ENCODE assay signal across 27 cellular contexts in genomic region chr12:8127138-8127537, GRCh38. TPM values are rescaled to one million over a fixed set of nuclear protein-coding genes. Genes with fewer than 3 reads are reported as not detected.
A peak's percentile ranks its signal among the peaks of the same experiment; 100 is the strongest.
DNase-seq lines count a peak whose midpoint lies in the region; ATAC-seq and TF ChIP-seq lines count a peak whose summit lies in the region.
"Had no signal": no experiment of that assay in that cellular context is flagged by ENCODE, and none has a peak within 500 bp of the region (broad histone marks: within the 10 kb centered on the region; RNA-seq: fewer than 3 reads in every experiment).

No MANE protein-coding gene starts in this region.

- no peaks in the 10 kb centered on the region for H3K9me3 ChIP-seq in spleen
- no peaks in the 10 kb centered on the region for H3K9me3 ChIP-seq in endodermal cell (ENCODE audit: control insufficient read depth, low read length)
- H3K9me3 ChIP-seq: psoas muscle, SK-N-SH had no signal

- H3K27me3 Mint-ChIP-seq in activated naive CD4-positive, alpha-beta T cell treated with anti-CD3 and anti-CD28 coated beads for 36 hours (ENCODE audit: low read depth), result no peaks in the 10 kb centered on the region
- no peaks in the 10 kb centered on the region for H3K27me3 Mint-ChIP-seq in activated naive CD8-positive, alpha-beta T cell treated with anti-CD3 and anti-CD28 coated beads, Interleukin-2, amount 50 U/mL, for 24 hours
- H3K27me3 Mint-ChIP-seq in endodermal cell (ENCODE audit: insufficient read depth), result no peaks in the 10 kb centered on the region
- H3K27me3 Mint-ChIP-seq: CD8-positive, alpha-beta memory T cell; memory B cell had no signal

- H3K27ac ChIP-seq in spleen (peak overlapping the region in 6 of 8 donors; percentile 11 to 77 (median 50)), endodermal cell (ENCODE audit: low read depth, low read length) (no peak overlapping the region), foreskin keratinocyte (no peak overlapping the region)
- H3K27ac ChIP-seq: brain microvascular endothelial cell, coronary artery, psoas muscle had no signal

- H3K4me3 Mint-ChIP-seq in activated naive CD4-positive, alpha-beta T cell treated with anti-CD3 and anti-CD28 coated beads for 36 hours, result no peak overlapping the region
- H3K4me3 Mint-ChIP-seq in activated naive CD8-positive, alpha-beta T cell treated with anti-CD3 and anti-CD28 coated beads, Interleukin-2, amount 50 U/mL, for 24 hours, result no peak overlapping the region
- H3K4me3 Mint-ChIP-seq in endodermal cell, result no peak overlapping the region
- H3K4me3 Mint-ChIP-seq: CD8-positive, alpha-beta memory T cell; memory B cell; nephron progenitor cell had no signal

- H3K9me3 Mint-ChIP-seq in activated naive CD4-positive, alpha-beta T cell treated with anti-CD3 and anti-CD28 coated beads for 36 hours, result no peaks in the 10 kb centered on the region
- H3K9me3 Mint-ChIP-seq in activated naive CD8-positive, alpha-beta T cell treated with anti-CD3 and anti-CD28 coated beads, Interleukin-2, amount 50 U/mL, for 24 hours, result no peaks in the 10 kb centered on the region
- H3K9me3 Mint-ChIP-seq in endodermal cell, result no peaks in the 10 kb centered on the region
- H3K9me3 Mint-ChIP-seq: CD8-positive, alpha-beta memory T cell; memory B cell; nephron progenitor cell had no signal

- CTCF ChIA-PET in activated naive CD4-positive, alpha-beta T cell treated with anti-CD3 and anti-CD28 coated beads for 36 hours (lab: Charles Lee), result interaction anchor here (1.1 to 1.8 kb wide), 3 partner anchors 10 to 104 kb away, joined by 3 to 5 read pairs (median 3); no protein-coding TSS in a partner anchor

- H3K4me3 ChIP-seq in spleen (no peak overlapping the region), endodermal cell (ENCODE audit: low read length) (no peak overlapping the region)
- H3K4me3 ChIP-seq: coronary artery, psoas muscle had no signal

- H3K9ac ChIP-seq in endodermal cell (ENCODE audit: extremely low read depth, low read length, poor library complexity, severe bottlenecking), result no peak overlapping the region
- H3K9ac ChIP-seq: SK-N-SH had no signal

- 36 to 67% (median 56%) methylated on average over 4 of the region's 4 CpGs for WGBS in spleen, 5 donors
- WGBS in endodermal cell (ENCODE audit: insufficient coverage in 1 of 2, insufficient read length in 1 of 2), 2 experiments, result 92 to 94% methylated on average over 4 of the region's 4 CpGs

- no peak overlapping the region for H3K27ac Mint-ChIP-seq in activated naive CD4-positive, alpha-beta T cell treated with anti-CD3 and anti-CD28 coated beads for 36 hours
- no peak overlapping the region for H3K27ac Mint-ChIP-seq in activated naive CD8-positive, alpha-beta T cell treated with anti-CD3 and anti-CD28 coated beads, Interleukin-2, amount 50 U/mL, for 24 hours
- no peak overlapping the region for H3K27ac Mint-ChIP-seq in endodermal cell
- H3K27ac Mint-ChIP-seq: memory B cell, nephron progenitor cell had no signal

- no peak for TF ChIP-seq POLR2A in spleen (IDR thresholded peaks at IDR 0.05)

- peak; percentile 32 for DNase-seq in activated naive CD4-positive, alpha-beta T cell treated with anti-CD3 and anti-CD28 coated beads for 36 hours
- DNase-seq in activated naive CD4-positive, alpha-beta T cell (lab: John Stamatoyannopoulos, UW), result no peak
- DNase-seq in NOMO-1 (lab: John Stamatoyannopoulos, UW; ENCODE audit: unreplicated experiment in 2 of 2) (peak; percentile 69 to 89), spleen (no peak), endodermal cell (no peak), foreskin keratinocyte (no peak)
- no peak for DNase-seq in activated naive CD8-positive, alpha-beta T cell treated with anti-CD3 and anti-CD28 coated beads, Interleukin-2, amount 50 U/mL, for 24 hours
- DNase-seq: activated CD4-positive, alpha-beta T cell treated with anti-CD3 and anti-CD28 coated beads, Interleukin-2, amount 50 U/mL, for 1 hour; brain microvascular endothelial cell; DMS79 treated with DMSO at 0.1 percent for 48 hours; hippocampal formation; NCI-H146; NCI-H226; nephron progenitor cell; psoas muscle; SK-N-SH; stimulated activated CD4-positive, alpha-beta T cell treated with anti-CD3 and anti-CD28 coated beads, Interleukin-4, amount 100 ng/mL, for 1 hour had no signal

- H3K27me3 ChIP-seq in spleen (replicated peaks in 1 of 7), result no peaks in the 10 kb centered on the region
- no peaks in the 10 kb centered on the region for H3K27me3 ChIP-seq in endodermal cell (ENCODE audit: control insufficient read depth, insufficient read depth, low read length, poor library complexity, severe bottlenecking)
- H3K27me3 ChIP-seq in foreskin keratinocyte, result no peaks in the 10 kb centered on the region
- H3K27me3 ChIP-seq: brain microvascular endothelial cell had no signal

- H3K36me3 Mint-ChIP-seq in activated naive CD4-positive, alpha-beta T cell treated with anti-CD3 and anti-CD28 coated beads for 36 hours (ENCODE audit: low read depth), result peaks cover 2% of the 10 kb centered on the region
- peaks cover 5% of the 10 kb centered on the region for H3K36me3 Mint-ChIP-seq in activated naive CD8-positive, alpha-beta T cell treated with anti-CD3 and anti-CD28 coated beads, Interleukin-2, amount 50 U/mL, for 24 hours (ENCODE audit: low read depth)
- no peaks in the 10 kb centered on the region for H3K36me3 Mint-ChIP-seq in endodermal cell (ENCODE audit: low read depth)

- intact Hi-C loops in activated naive CD4-positive, alpha-beta T cell treated with anti-CD3 and anti-CD28 coated beads for 36 hours (cut with micrococcal nuclease), result no loop called here
- intact Hi-C loops in spleen (cut with DNase I; ENCODE audit: low total_unique reads), result no loop called here

- peak; percentile 20 for ATAC-seq in activated naive CD8-positive, alpha-beta T cell treated with anti-CD3 and anti-CD28 coated beads, Interleukin-2, amount 50 U/mL, for 24 hours
- ATAC-seq in HG03469 (IDR thresholded peaks at IDR 0.05; ENCODE audit: unreplicated experiment) (no peak), foreskin keratinocyte (no peak)
- ATAC-seq: HCT116, HepG2, psoas muscle had no signal

- H3K36me3 ChIP-seq in spleen, result peaks cover 0 to 37% (median 4%) of the 10 kb centered on the region in 6 donors
- H3K36me3 ChIP-seq in endodermal cell (ENCODE audit: control insufficient read depth, insufficient read depth, low read length), result no peaks in the 10 kb centered on the region
- H3K36me3 ChIP-seq: brain microvascular endothelial cell had no signal

- H3K4me1 Mint-ChIP-seq in activated naive CD4-positive, alpha-beta T cell treated with anti-CD3 and anti-CD28 coated beads for 36 hours (ENCODE audit: low read depth), result peaks cover 12% of the 10 kb centered on the region
- peaks cover 18% of the 10 kb centered on the region for H3K4me1 Mint-ChIP-seq in activated naive CD8-positive, alpha-beta T cell treated with anti-CD3 and anti-CD28 coated beads, Interleukin-2, amount 50 U/mL, for 24 hours
- no peaks in the 10 kb centered on the region for H3K4me1 Mint-ChIP-seq in endodermal cell
- H3K4me1 Mint-ChIP-seq: nephron progenitor cell had no signal

- H3K4me1 ChIP-seq in spleen (peaks cover 0 to 53% (median 9%) of the 10 kb centered on the region in 6 donors), endodermal cell (ENCODE audit: control insufficient read depth, insufficient read depth, low read length) (no peaks in the 10 kb centered on the region), foreskin keratinocyte (no peaks in the 10 kb centered on the region)
- H3K4me1 ChIP-seq: psoas muscle had no signal

- TF ChIP-seq CTCF in spleen (IDR thresholded peaks at IDR 0.05 in 8 of 11, conservative IDR thresholded peaks at IDR 0.05 in 3 of 11) (no peak), endodermal cell (conservative IDR thresholded peaks at IDR 0.05) (no peak), foreskin keratinocyte (conservative IDR thresholded peaks at IDR 0.05) (no peak)

RNA-seq across cellular contexts. Expression of gene CLEC4A, which starts 3.7 kb away (rescaled TPM):
- 1 to 10 TPM; 1.2 TPM for total RNA-seq in activated naive CD4-positive, alpha-beta T cell treated with anti-CD3 and anti-CD28 coated beads for 36 hours
- 10 to 100 TPM in 2 of 7 donors, 1 to 10 TPM in 5; 5.2 to 19.6 (median 8.2) TPM for total RNA-seq in spleen
- 10 to 100 TPM in 2 of 3 donors, 1 to 10 TPM in 1; 8.4 to 15.3 (median 10.3) TPM for polyA plus RNA-seq in spleen
- total RNA-seq in endodermal cell, result under 1 TPM in 1 of 2 donors, not detected in 1; 0.53 TPM
- not detected for polyA plus RNA-seq in endodermal cell (2013, experiment 1 of 2)
- 1.4 TPM for polyA plus RNA-seq in endodermal cell (2013, experiment 2 of 2)
- total RNA-seq in foreskin keratinocyte, result 0.31 TPM in 1 of 2 replicates, not detected in the other
- 0.34 TPM in 1 of 2 replicates, not detected in the other for polyA plus RNA-seq in foreskin keratinocyte
- total RNA-seq: HepG2, skeletal muscle tissue had no signal

RNA-seq across cellular contexts. Expression of gene ZNF705A, which starts 29.7 kb away (rescaled TPM):
- total RNA-seq in activated naive CD4-positive, alpha-beta T cell treated with anti-CD3 and anti-CD28 coated beads for 36 hours, result not detected
- under 1 TPM in 1 of 7 donors, not detected in 6; 0.19 TPM for total RNA-seq in spleen
- not detected for polyA plus RNA-seq in spleen
- not detected for total RNA-seq in endodermal cell
- not detected for polyA plus RNA-seq in endodermal cell (2013, experiment 1 of 2)
- polyA plus RNA-seq in endodermal cell (2013, experiment 2 of 2), result not detected
- not detected in 2 replicates for total RNA-seq in foreskin keratinocyte
- polyA plus RNA-seq in foreskin keratinocyte, result not detected in 2 replicates
- total RNA-seq: HepG2, kidney epithelial cell, MCF 10A, psoas muscle, skeletal muscle tissue, ureter had no signal
- polyA plus RNA-seq: CD8-positive, alpha-beta memory T cell; HepG2; SK-N-SH had no signal

RNA-seq across cellular contexts. Expression of gene NECAP1, which starts 45.1 kb away (rescaled TPM):
- 10 to 100 TPM; 30.2 to 32.0 TPM for total RNA-seq in activated naive CD4-positive, alpha-beta T cell treated with anti-CD3 and anti-CD28 coated beads for 36 hours
- 10 to 100 TPM; 33.4 to 46.6 (median 36.6) TPM for total RNA-seq in spleen
- 10 to 100 TPM; 13.9 to 22.8 (median 15.4) TPM for polyA plus RNA-seq in spleen
- total RNA-seq in endodermal cell, result 10 to 100 TPM; 19.9 to 33.9 TPM
- 20.3 TPM for polyA plus RNA-seq in endodermal cell (2013, experiment 1 of 2)
- 20.1 TPM for polyA plus RNA-seq in endodermal cell (2013, experiment 2 of 2)
- total RNA-seq in foreskin keratinocyte, result 22.8 and 23.1 TPM in 2 replicates
- polyA plus RNA-seq in foreskin keratinocyte, result 11.2 and 12.5 TPM in 2 replicates

Comparison
In these comparisons a context has a peak if more than half of its experiments do, and no peak if none do; other contexts are left out.
1. DNase-seq: peak in activated naive CD4-positive, alpha-beta T cell treated with anti-CD3 and anti-CD28 coated beads for 36 hours (single experiment) and NOMO-1 (2 of 2); none in activated naive CD4-positive, alpha-beta T cell (0 of 4), activated naive CD8-positive, alpha-beta T cell treated with anti-CD3 and anti-CD28 coated beads, Interleukin-2, amount 50 U/mL, for 24 hours (single experiment), spleen (single experiment), endodermal cell (single experiment) and foreskin keratinocyte (0 of 2).
2. H3K27ac ChIP-seq: peak in spleen (6 of 8); none in endodermal cell (single experiment) and foreskin keratinocyte (single experiment).